In genomic region chr7:66454600-66455225, GRCh38 we compare ENCODE assay signal across 19 cellular contexts.
A peak's percentile ranks its signal among the peaks of the same experiment; 100 is the strongest.
DNase-seq lines count a peak whose midpoint lies in the region; ATAC-seq and TF ChIP-seq lines count a peak whose summit lies in the region.
"Had no signal": no experiment of that assay in that cellular context is flagged by ENCODE, and none has a peak within 500 bp of the region (broad histone marks: within the 10 kb centered on the region; RNA-seq: fewer than 3 reads in every experiment).

No MANE protein-coding gene starts in this region.

- H3K27me3 Mint-ChIP-seq in natural killer cell (ENCODE audit: low read depth in 2 of 2): no peaks in the 10 kb centered on the region
- no peaks in the 10 kb centered on the region for H3K27me3 Mint-ChIP-seq in natural killer cell treated with Interleukin-12 subunit alpha and Interleukin-12 subunit beta and Interleukin-15 and Interleukin-18, amount 100 ng/mL, for 72 hours
- H3K27me3 Mint-ChIP-seq in activated naive CD8-positive, alpha-beta T cell treated with anti-CD3 and anti-CD28 coated beads for 36 hours: no peaks in the 10 kb centered on the region
- no peaks in the 10 kb centered on the region for H3K27me3 Mint-ChIP-seq in stimulated activated naive CD8-positive, alpha-beta T cell treated with anti-CD3 and anti-CD28 coated beads, Interleukin-15, Interleukin-2, amounts not matched to agents 100 ng/mL and 50 ng/mL, for 24 hours
- no peaks in the 10 kb centered on the region for H3K27me3 Mint-ChIP-seq in T-helper 17 cell

- H3K4me1 Mint-ChIP-seq in natural killer cell: peaks cover 7 to 13% of the 10 kb centered on the region in 2 donors
- H3K4me1 Mint-ChIP-seq in natural killer cell treated with Interleukin-12 subunit alpha and Interleukin-12 subunit beta and Interleukin-15 and Interleukin-18, amount 100 ng/mL, for 72 hours (ENCODE audit: low read depth in 2 of 2): peaks cover 7 to 8% of the 10 kb centered on the region in 2 donors
- peaks cover 25% of the 10 kb centered on the region for H3K4me1 Mint-ChIP-seq in activated naive CD8-positive, alpha-beta T cell treated with anti-CD3 and anti-CD28 coated beads for 36 hours
- peaks cover 34% of the 10 kb centered on the region for H3K4me1 Mint-ChIP-seq in stimulated activated naive CD8-positive, alpha-beta T cell treated with anti-CD3 and anti-CD28 coated beads, Interleukin-15, Interleukin-2, amounts not matched to agents 100 ng/mL and 50 ng/mL, for 24 hours (ENCODE audit: low read depth)
- H3K4me1 Mint-ChIP-seq in T-helper 17 cell: peaks cover 10% of the 10 kb centered on the region

- no peak for ATAC-seq in natural killer cell
- no peak for ATAC-seq in natural killer cell treated with Interleukin-12 subunit alpha and Interleukin-12 subunit beta and Interleukin-15 and Interleukin-18, amount 100 ng/mL, for 72 hours
- no peak for ATAC-seq in HG03439 (IDR thresholded peaks at IDR 0.05; ENCODE audit: unreplicated experiment)
- no peak for ATAC-seq in T-helper 17 cell
- ATAC-seq: body of pancreas, K562, upper lobe of right lung had no signal

- intact Hi-C loops in natural killer cell (cut with micrococcal nuclease): no loop called here

- H3K9me3 ChIP-seq in T-helper 17 cell (ENCODE audit: control insufficient read depth, low read length, poor library complexity, severe bottlenecking): no peaks in the 10 kb centered on the region
- H3K9me3 ChIP-seq: body of pancreas, prostate gland, upper lobe of right lung had no signal

- H3K4me3 Mint-ChIP-seq in natural killer cell (no peak overlapping the region), T-helper 17 cell (no peak overlapping the region)
- no peak overlapping the region for H3K4me3 Mint-ChIP-seq in natural killer cell treated with Interleukin-12 subunit alpha and Interleukin-12 subunit beta and Interleukin-15 and Interleukin-18, amount 100 ng/mL, for 72 hours
- H3K4me3 Mint-ChIP-seq in activated naive CD8-positive, alpha-beta T cell treated with anti-CD3 and anti-CD28 coated beads for 36 hours: no peak overlapping the region
- no peak overlapping the region for H3K4me3 Mint-ChIP-seq in stimulated activated naive CD8-positive, alpha-beta T cell treated with anti-CD3 and anti-CD28 coated beads, Interleukin-15, Interleukin-2, amounts not matched to agents 100 ng/mL and 50 ng/mL, for 24 hours

- no peak for TF ChIP-seq CTCF in natural killer cell (IDR thresholded peaks at IDR 0.05)

- peak overlapping the region; percentile 19 to 24 for H3K27ac Mint-ChIP-seq in natural killer cell
- H3K27ac Mint-ChIP-seq in natural killer cell treated with Interleukin-12 subunit alpha and Interleukin-12 subunit beta and Interleukin-15 and Interleukin-18, amount 100 ng/mL, for 72 hours: peak overlapping the region in 1 of 2 donors; percentile 31
- H3K27ac Mint-ChIP-seq in activated naive CD8-positive, alpha-beta T cell treated with anti-CD3 and anti-CD28 coated beads for 36 hours: peak overlapping the region; percentile 60
- H3K27ac Mint-ChIP-seq in stimulated activated naive CD8-positive, alpha-beta T cell treated with anti-CD3 and anti-CD28 coated beads, Interleukin-15, Interleukin-2, amounts not matched to agents 100 ng/mL and 50 ng/mL, for 24 hours: peak overlapping the region; percentile 46
- H3K27ac Mint-ChIP-seq in T-helper 17 cell: no peak overlapping the region

- no peak for DNase-seq in natural killer cell
- DNase-seq in natural killer cell treated with Interleukin-12 subunit alpha and Interleukin-12 subunit beta and Interleukin-15 and Interleukin-18, amount 100 ng/mL, for 72 hours (ENCODE audit: low spot score): no peak
- peak; percentile 39 to 43 for DNase-seq in Kasumi-1 (lab: John Stamatoyannopoulos, UW)
- no peak for DNase-seq in activated naive CD8-positive, alpha-beta T cell treated with anti-CD3 and anti-CD28 coated beads for 36 hours
- no peak for DNase-seq in NOMO-1 (lab: John Stamatoyannopoulos, UW; ENCODE audit: unreplicated experiment in 2 of 2)
- DNase-seq in T-helper 17 cell: no peak
- DNase-seq: body of pancreas; cerebellar nuclear complex; kidney; NCI-H1048; NCI-H187; NCI-H69; stimulated activated CD8-positive, alpha-beta memory T cell treated with anti-CD3 and anti-CD28 coated beads, Interleukin-4, amount 100 ng/mL, for 48 hours; substantia nigra; upper lobe of right lung had no signal

- peaks cover 6% of the 10 kb centered on the region for H3K36me3 Mint-ChIP-seq in natural killer cell
- no peaks in the 10 kb centered on the region for H3K36me3 Mint-ChIP-seq in natural killer cell treated with Interleukin-12 subunit alpha and Interleukin-12 subunit beta and Interleukin-15 and Interleukin-18, amount 100 ng/mL, for 72 hours
- peaks cover 16% of the 10 kb centered on the region for H3K36me3 Mint-ChIP-seq in activated naive CD8-positive, alpha-beta T cell treated with anti-CD3 and anti-CD28 coated beads for 36 hours
- peaks cover 10% of the 10 kb centered on the region for H3K36me3 Mint-ChIP-seq in stimulated activated naive CD8-positive, alpha-beta T cell treated with anti-CD3 and anti-CD28 coated beads, Interleukin-15, Interleukin-2, amounts not matched to agents 100 ng/mL and 50 ng/mL, for 24 hours (ENCODE audit: low read depth)
- peaks cover 11% of the 10 kb centered on the region for H3K36me3 Mint-ChIP-seq in T-helper 17 cell (ENCODE audit: low read depth)

- H3K9me3 Mint-ChIP-seq in natural killer cell: no peaks in the 10 kb centered on the region
- H3K9me3 Mint-ChIP-seq in natural killer cell treated with Interleukin-12 subunit alpha and Interleukin-12 subunit beta and Interleukin-15 and Interleukin-18, amount 100 ng/mL, for 72 hours: no peaks in the 10 kb centered on the region
- H3K9me3 Mint-ChIP-seq in activated naive CD8-positive, alpha-beta T cell treated with anti-CD3 and anti-CD28 coated beads for 36 hours: no peaks in the 10 kb centered on the region
- H3K9me3 Mint-ChIP-seq in stimulated activated naive CD8-positive, alpha-beta T cell treated with anti-CD3 and anti-CD28 coated beads, Interleukin-15, Interleukin-2, amounts not matched to agents 100 ng/mL and 50 ng/mL, for 24 hours: no peaks in the 10 kb centered on the region

Comparison
In these comparisons a context has a peak if more than half of its experiments do, and no peak if none do; other contexts are left out.
1. DNase-seq: peak in Kasumi-1 (2 of 2); none in natural killer cell (single experiment), natural killer cell treated with Interleukin-12 subunit alpha and Interleukin-12 subunit beta and Interleukin-15 and Interleukin-18, amount 100 ng/mL, for 72 hours (single experiment), activated naive CD8-positive, alpha-beta T cell treated with anti-CD3 and anti-CD28 coated beads for 36 hours (single experiment), NOMO-1 (0 of 2) and T-helper 17 cell (0 of 3).